ENCODE assay signal across 15 cellular contexts in the genomic region with DNA sequence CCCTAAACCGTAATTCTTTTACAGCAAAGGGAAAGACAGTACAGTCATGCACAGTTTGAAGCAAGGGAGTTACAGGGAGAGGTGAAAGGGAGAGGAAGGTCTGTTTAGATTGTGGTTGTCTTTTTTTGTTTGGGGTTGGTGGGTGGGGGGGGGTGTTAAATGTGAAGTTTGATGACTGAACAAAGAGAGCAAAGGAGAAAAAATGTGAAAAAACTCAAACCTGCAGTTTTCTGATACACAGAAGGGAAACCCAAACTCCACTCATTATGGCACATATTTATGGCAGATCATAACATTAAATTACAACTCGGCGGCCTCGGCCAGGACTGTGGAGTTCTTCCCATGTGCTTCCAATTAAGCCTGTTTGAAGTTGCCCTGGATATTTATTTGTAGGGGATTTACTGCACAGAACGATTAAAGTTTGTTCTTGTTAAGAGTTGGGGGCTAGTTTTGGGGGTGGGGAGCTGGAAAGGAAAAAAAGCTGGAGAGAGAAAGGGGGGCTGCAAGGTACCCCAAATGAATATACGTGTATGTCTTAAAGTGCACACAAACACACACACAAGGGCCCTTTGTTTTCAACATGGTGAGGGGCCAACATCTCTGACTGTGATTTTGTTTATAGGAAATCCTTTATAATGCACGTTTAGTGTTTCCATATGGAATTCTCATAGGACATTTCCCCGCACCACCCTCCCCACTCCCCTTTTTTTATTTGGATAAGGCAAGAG. TPM values are rescaled to one million over a fixed set of nuclear protein-coding genes. Genes with fewer than 3 reads are reported as not detected.
DNase-seq lines count a peak whose midpoint lies in the region; ATAC-seq and TF ChIP-seq lines count a peak whose summit lies in the region.
"Had no signal": no experiment of that assay in that cellular context is flagged by ENCODE, and none has a peak within 500 bp of the region (broad histone marks: within the 10 kb centered on the region; RNA-seq: fewer than 3 reads in every experiment).

No MANE protein-coding gene starts in this region.

- CTCF ChIA-PET in MCF 10A (lab: Yijun Ruan, JAX) = interaction anchor here (1.1 to 2.1 kb wide), 2 partner anchors 16 to 32 kb away, joined by 3 to 7 read pairs; no protein-coding TSS in a partner anchor

- TF ChIP-seq POLR2A in heart left ventricle (IDR thresholded peaks at IDR 0.05) = no peak

- intact Hi-C loops in heart left ventricle (cut with DNase I) = no loop called here
- intact Hi-C loops in left cardiac atrium (cut with DNase I) = no loop called here
- intact Hi-C loops in lower lobe of right lung (cut with DNase I) = no loop called here
- intact Hi-C loops in MCF 10A (cut with micrococcal nuclease) = no loop called here

- WGBS in heart left ventricle, 4 donors = 53 to 69% (median 64%) methylated on average over 8 of the region's 8 CpGs
- WGBS in urinary bladder = 35% methylated on average over 8 of the region's 8 CpGs

- no peaks in the 10 kb centered on the region for H3K27me3 Mint-ChIP-seq in MCF 10A (ENCODE audit: insufficient read depth, unreplicated experiment)
- H3K27me3 Mint-ChIP-seq: activated T-cell treated with anti-CD3 and anti-CD28 coated beads, Interleukin-2, amount 50 U/mL, for 24 hours had no signal

- ATAC-seq in heart left ventricle = no peak
- no peak for ATAC-seq in left cardiac atrium
- no peak for ATAC-seq in lower lobe of right lung
- ATAC-seq: left lobe of liver had no signal

- peak overlapping the region; percentile 78 for H3K9ac ChIP-seq in adipocyte (ENCODE audit: low read length)

- no peak overlapping the region for H3K4me3 Mint-ChIP-seq in MCF 10A (ENCODE audit: unreplicated experiment)
- H3K4me3 Mint-ChIP-seq: activated T-cell treated with anti-CD3 and anti-CD28 coated beads, Interleukin-2, amount 50 U/mL, for 24 hours had no signal

- no peak overlapping the region for H3K27ac Mint-ChIP-seq in MCF 10A (ENCODE audit: low read depth, unreplicated experiment)
- H3K27ac Mint-ChIP-seq: activated T-cell treated with anti-CD3 and anti-CD28 coated beads, Interleukin-2, amount 50 U/mL, for 24 hours had no signal

- BruUV-seq in MCF 10A (replicated peaks; lab: Mats Ljungman, UMichigan) = no TSS peak

- no peaks in the 10 kb centered on the region for H3K36me3 ChIP-seq in heart left ventricle
- H3K36me3 ChIP-seq in adipocyte (ENCODE audit: control insufficient read depth, insufficient read depth, low read length, severe bottlenecking) = no peaks in the 10 kb centered on the region
- no peaks in the 10 kb centered on the region for H3K36me3 ChIP-seq in lower lobe of right lung
- H3K36me3 ChIP-seq in urinary bladder (ENCODE audit: insufficient read depth) = no peaks in the 10 kb centered on the region

- POLR2A ChIA-PET in MCF 10A (lab: Yijun Ruan, JAX) = interaction anchor here (1.0 kb wide), 1 partner anchor 16 kb away, joined by 4 read pairs; no protein-coding TSS in a partner anchor

- peaks cover 15% of the 10 kb centered on the region for H3K4me1 Mint-ChIP-seq in MCF 10A (ENCODE audit: insufficient read depth, unreplicated experiment)

- TF ChIP-seq CTCF in heart left ventricle (IDR thresholded peaks at IDR 0.05) (no peak), lower lobe of right lung (IDR thresholded peaks at IDR 0.05) (no peak), MCF 10A (IDR thresholded peaks at IDR 0.05; ENCODE audit: unreplicated experiment) (no peak)

- no peaks in the 10 kb centered on the region for H3K36me3 Mint-ChIP-seq in MCF 10A (ENCODE audit: insufficient read depth, unreplicated experiment)

- H3K9me3 ChIP-seq in heart left ventricle = peaks cover 0 to 7% (median 0%) of the 10 kb centered on the region in 12 donors
- H3K9me3 ChIP-seq in adipocyte (ENCODE audit: control insufficient read depth, low read length) = no peaks in the 10 kb centered on the region
- no peaks in the 10 kb centered on the region for H3K9me3 ChIP-seq in lower lobe of right lung

- peak overlapping the region in 8 of 12 donors; percentile 24 to 79 (median 58) for H3K27ac ChIP-seq in heart left ventricle
- peak overlapping the region; percentile 36 for H3K27ac ChIP-seq in lower lobe of right lung
- H3K27ac ChIP-seq in urinary bladder (ENCODE audit: low read depth) = peak overlapping the region; percentile 16
- H3K27ac ChIP-seq: VCaP had no signal

- H3K4me3 ChIP-seq in heart left ventricle = no peak overlapping the region
- H3K4me3 ChIP-seq in adipocyte (ENCODE audit: low read length) = peak overlapping the region; percentile 28
- no peak overlapping the region for H3K4me3 ChIP-seq in lower lobe of right lung
- H3K4me3 ChIP-seq in urinary bladder (ENCODE audit: low read depth, low read length) = no peak overlapping the region

- H3K9me3 Mint-ChIP-seq in MCF 10A (ENCODE audit: unreplicated experiment) = no peaks in the 10 kb centered on the region
- H3K9me3 Mint-ChIP-seq: activated T-cell treated with anti-CD3 and anti-CD28 coated beads, Interleukin-2, amount 50 U/mL, for 24 hours had no signal

- peaks cover 0 to 34% (median 8%) of the 10 kb centered on the region in 12 donors for H3K4me1 ChIP-seq in heart left ventricle
- peaks cover 31% of the 10 kb centered on the region for H3K4me1 ChIP-seq in adipocyte (ENCODE audit: control insufficient read depth, insufficient read depth, low read length)
- no peaks in the 10 kb centered on the region for H3K4me1 ChIP-seq in lower lobe of right lung
- H3K4me1 ChIP-seq in urinary bladder (ENCODE audit: insufficient read depth) = no peaks in the 10 kb centered on the region

- no peak for DNase-seq in heart left ventricle
- no peak for DNase-seq in left cardiac atrium
- DNase-seq in adipocyte (ENCODE audit: low read depth) = peak; percentile 87
- DNase-seq in lower lobe of right lung = no peak
- no peak for DNase-seq in MCF 10A (ENCODE audit: unreplicated experiment)
- DNase-seq in HK-2 (ENCODE audit: unreplicated experiment) = no peak
- DNase-seq in iPS-NIHi7 (ENCODE audit: extremely low spot score) = no peak
- DNase-seq: activated T-cell treated with anti-CD3 and anti-CD28 coated beads, Interleukin-2, amount 50 U/mL, for 24 hours; NCI-H2227 treated with DMSO at 0.1 percent for 48 hours had no signal

- no peaks in the 10 kb centered on the region for H3K27me3 ChIP-seq in heart left ventricle
- no peaks in the 10 kb centered on the region for H3K27me3 ChIP-seq in adipocyte (replicated peaks; ENCODE audit: control insufficient read depth, insufficient read depth, low read length)
- no peaks in the 10 kb centered on the region for H3K27me3 ChIP-seq in lower lobe of right lung (ENCODE audit: low read depth)

RNA-seq across cellular contexts. Expression of a gene that starts 26.3 kb away (rescaled TPM):
- total RNA-seq in heart left ventricle (under 1 TPM in 4 of 9 donors, not detected in 5; 0.08 to 0.41 (median 0.16) TPM), left cardiac atrium (under 1 TPM; 0.03 to 0.10 TPM), lower lobe of right lung (not detected), urinary bladder (0.32 TPM), MCF 10A (2022) (not detected in 2 replicates)
- polyA plus RNA-seq in heart left ventricle (under 1 TPM in 1 of 2 donors, not detected in 1; 0.03 TPM), urinary bladder (not detected)
- total RNA-seq: A172, left lobe of liver, LHCN-M2, pulmonary artery endothelial cell had no signal
